Comparison of ENCODE assay signal across 16 cellular contexts in the genomic region with DNA sequence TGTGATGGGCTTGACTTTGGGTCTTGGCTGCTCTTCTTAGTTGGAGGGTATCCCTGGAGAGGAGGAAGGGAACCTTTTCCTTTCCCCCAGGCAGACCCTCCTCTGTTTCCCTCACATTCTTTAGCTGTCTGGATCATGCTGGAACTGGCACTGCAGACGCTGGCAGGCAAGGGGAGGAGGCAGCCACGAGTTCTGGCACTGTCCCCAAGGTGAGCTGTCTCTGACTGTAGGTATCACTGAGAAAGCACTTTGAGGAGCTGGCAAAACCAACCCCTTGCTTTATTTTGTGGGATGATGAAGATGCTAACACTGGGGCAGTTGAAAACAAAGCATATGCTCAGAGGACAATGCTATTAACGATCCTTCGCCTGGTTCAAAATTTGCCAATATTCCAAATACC.
"Had no signal": no experiment of that assay in that cellular context is flagged by ENCODE, and none has a peak within 500 bp of the region (broad histone marks: within the 10 kb centered on the region; RNA-seq: fewer than 3 reads in every experiment).

No MANE protein-coding gene starts in this region.

- H3K36me3 ChIP-seq: colonic mucosa, gastrocnemius medialis, heart right ventricle, stomach, thoracic aorta, transverse colon had no signal

- H3K27me3 ChIP-seq: colonic mucosa, gastrocnemius medialis, stomach, transverse colon had no signal

- H3K4me1 ChIP-seq: colonic mucosa, gastrocnemius medialis, heart right ventricle, stomach, transverse colon had no signal

- H3K4me3 ChIP-seq: colonic mucosa, gastrocnemius medialis, heart right ventricle, mucosa of descending colon, stomach, thoracic aorta, transverse colon had no signal

- ATAC-seq: gastrocnemius medialis; heart right ventricle; left cardiac atrium; mucosa of descending colon; naive thymus-derived CD8-positive, alpha-beta T cell; right cardiac atrium had no signal

- H3K27ac ChIP-seq: colonic mucosa, gastrocnemius medialis, heart right ventricle, stomach, thoracic aorta, transverse colon had no signal

- DNase-seq: colonic mucosa; dermis blood vessel endothelial cell; gastrocnemius medialis; heart right ventricle; kidney; left cardiac atrium; mucosa of descending colon; naive thymus-derived CD8-positive, alpha-beta T cell; right cardiac atrium; small intestine; stimulated activated CD4-positive, alpha-beta T cell treated with anti-CD3 and anti-CD28 coated beads, Interleukin-12 subunit alpha, Interleukin-12 subunit beta, amount 100 ng/mL, for 4 hours; stimulated activated naive CD4-positive, alpha-beta T cell; stomach; substantia nigra; transverse colon had no signal

- H3K9me3 ChIP-seq: colonic mucosa, gastrocnemius medialis, mucosa of descending colon, stomach, thoracic aorta, transverse colon had no signal
